In the genomic region with DNA sequence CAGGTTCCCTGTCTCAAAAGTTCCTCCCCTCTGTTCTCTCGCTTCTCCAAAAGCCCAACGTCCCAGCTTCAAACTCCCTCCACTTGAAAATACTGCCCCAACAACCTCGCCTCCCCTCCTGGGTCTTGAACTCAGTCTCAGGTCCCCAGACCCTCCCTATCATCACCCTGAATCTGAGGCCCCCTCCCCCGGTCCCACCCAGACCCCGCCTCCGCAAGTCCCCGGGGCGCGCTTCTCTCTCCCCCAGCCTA, we compare ENCODE assay signal across 8 cellular contexts. TPM values are rescaled to one million over a fixed set of nuclear protein-coding genes. Genes with fewer than 3 reads are reported as not detected.
A peak's percentile ranks its signal among the peaks of the same experiment; 100 is the strongest.
DNase-seq lines count a peak whose midpoint lies in the region; ATAC-seq and TF ChIP-seq lines count a peak whose summit lies in the region.

No MANE protein-coding gene starts in this region.

- H3K4me3 Mint-ChIP-seq in CD8-positive, alpha-beta T cell: peak overlapping the region; percentile 99
- H3K4me3 Mint-ChIP-seq in activated CD4-positive, alpha-beta memory T cell treated with anti-CD3 and anti-CD28 coated beads, Interleukin-2, amount 10 ng/mL, durations not matched to agents 7 days and 5 days: peak overlapping the region; percentile 99

- intact Hi-C loops in CD8-positive, alpha-beta T cell (cut with DNase I, micrococcal nuclease): loop anchor here (1.0 to 5.0 kb wide), 20 partner anchors 11 to 1102 kb away; a partner anchor contains a TSS
- intact Hi-C loops in heart right ventricle (cut with DNase I) (loop anchor here in 7 of 10 donors (1.0 to 10.0 kb wide), 9 partner anchors 10 to 99 kb away; a partner anchor contains a TSS), gastrocnemius medialis (cut with DNase I; ENCODE audit: low total_unique reads) (loop anchor here (1.0 to 10.0 kb wide), 5 partner anchors 11 to 271 kb away; a partner anchor contains a TSS)

- in situ Hi-C loops in gastrocnemius medialis (cut with MboI; ENCODE audit: low sequenced_read_pairs in 4 of 4): no loop called here

- no peaks in the 10 kb centered on the region for H3K27me3 ChIP-seq in CD8-positive, alpha-beta T cell (ENCODE audit: insufficient read depth, low read length)
- H3K27me3 ChIP-seq in heart right ventricle: no peaks in the 10 kb centered on the region
- no peaks in the 10 kb centered on the region for H3K27me3 ChIP-seq in gastrocnemius medialis

- H3K4me3 ChIP-seq in CD8-positive, alpha-beta T cell (ENCODE audit: low read depth, low read length): peak overlapping the region; percentile 82
- H3K4me3 ChIP-seq in heart right ventricle (peak overlapping the region; percentile 70 to 96 (median 85)), gastrocnemius medialis (peak overlapping the region; percentile 77 to 98 (median 92))

- H3K27ac ChIP-seq in CD8-positive, alpha-beta T cell (ENCODE audit: low read depth, low read length): peak overlapping the region; percentile 74
- peak overlapping the region; percentile 80 to 100 (median 97) for H3K27ac ChIP-seq in heart right ventricle
- H3K27ac ChIP-seq in gastrocnemius medialis: peak overlapping the region; percentile 96 to 99 (median 99)

- no peak for TF ChIP-seq POLR2A in gastrocnemius medialis (IDR thresholded peaks at IDR 0.05)

- TF ChIP-seq CTCF in CD8-positive, alpha-beta T cell (IDR thresholded peaks at IDR 0.05): no peak
- TF ChIP-seq CTCF in heart right ventricle (IDR thresholded peaks at IDR 0.05) (no peak), gastrocnemius medialis (IDR thresholded peaks at IDR 0.05 in 4 of 5, conservative IDR thresholded peaks at IDR 0.05 in 1 of 5) (no peak)

- no peaks in the 10 kb centered on the region for H3K27me3 Mint-ChIP-seq in CD8-positive, alpha-beta T cell (ENCODE audit: low read depth)
- no peaks in the 10 kb centered on the region for H3K27me3 Mint-ChIP-seq in activated CD4-positive, alpha-beta memory T cell treated with anti-CD3 and anti-CD28 coated beads, Interleukin-2, amount 10 ng/mL, durations not matched to agents 7 days and 5 days

- peaks cover 15% of the 10 kb centered on the region for H3K4me1 ChIP-seq in CD8-positive, alpha-beta T cell (ENCODE audit: insufficient read depth, low read length)
- H3K4me1 ChIP-seq in heart right ventricle (peaks cover 10 to 41% (median 27%) of the 10 kb centered on the region in 9 donors), gastrocnemius medialis (peaks cover 15 to 24% of the 10 kb centered on the region in 2 donors)

- peaks cover 10% of the 10 kb centered on the region for H3K36me3 ChIP-seq in CD8-positive, alpha-beta T cell (ENCODE audit: insufficient read depth, low read length)
- H3K36me3 ChIP-seq in heart right ventricle: peaks cover 0 to 51% (median 34%) of the 10 kb centered on the region in 9 donors
- peaks cover 0 to 29% of the 10 kb centered on the region in 2 donors for H3K36me3 ChIP-seq in gastrocnemius medialis

- ATAC-seq in CD8-positive, alpha-beta T cell: peak; percentile 9
- ATAC-seq in HG02943 (IDR thresholded peaks at IDR 0.05; ENCODE audit: low read depth, unreplicated experiment) (peak; percentile 0), heart right ventricle (peak in 7 of 8 donors; percentile 1 to 18 (median 2)), gastrocnemius medialis (peak; percentile 5 to 17), HG02759 (IDR thresholded peaks at IDR 0.05; ENCODE audit: unreplicated experiment) (no peak)

- CTCF ChIA-PET in CD8-positive, alpha-beta T cell (lab: Charles Lee): interaction anchor here (1.6 to 4.4 kb wide), 3 partner anchors 17 to 23 kb away, joined by 6 to 26 read pairs (median 12); a partner anchor contains a TSS
- CTCF ChIA-PET in activated CD4-positive, alpha-beta memory T cell treated with anti-CD3 and anti-CD28 coated beads, Interleukin-2, amount 10 ng/mL, durations not matched to agents 7 days and 5 days (lab: Charles Lee): interaction anchor here (0.8 to 4.7 kb wide), 4 partner anchors 18 to 127 kb away, joined by 3 to 30 read pairs (median 14); a partner anchor contains a TSS

- POLR2A ChIA-PET in CD8-positive, alpha-beta T cell (lab: Charles Lee): interaction anchor here (1.5 to 3.3 kb wide), 5 partner anchors 10 to 334 kb away, joined by 3 to 31 read pairs (median 12); a partner anchor contains a TSS
- POLR2A ChIA-PET in activated CD4-positive, alpha-beta memory T cell treated with anti-CD3 and anti-CD28 coated beads, Interleukin-2, amount 10 ng/mL, durations not matched to agents 7 days and 5 days (lab: Charles Lee): interaction anchor here (1.3 to 4.0 kb wide), 10 partner anchors 10 to 161 kb away, joined by 3 to 26 read pairs (median 10); a partner anchor contains a TSS

- DNase-seq in CD8-positive, alpha-beta T cell: no peak
- no peak for DNase-seq in activated CD4-positive, alpha-beta memory T cell treated with anti-CD3 and anti-CD28 coated beads, Interleukin-2, amount 10 ng/mL, durations not matched to agents 7 days and 5 days
- DNase-seq in heart right ventricle: no peak
- DNase-seq in gastrocnemius medialis: no peak
- DNase-seq in HuH-7.5 (ENCODE audit: low spot score): no peak
- no peak for DNase-seq in dedifferentiated amniotic fluid mesenchymal stem cell (ENCODE audit: extremely low spot score)

- H3K36me3 Mint-ChIP-seq in CD8-positive, alpha-beta T cell: peaks cover 37% of the 10 kb centered on the region
- H3K36me3 Mint-ChIP-seq in activated CD4-positive, alpha-beta memory T cell treated with anti-CD3 and anti-CD28 coated beads, Interleukin-2, amount 10 ng/mL, durations not matched to agents 7 days and 5 days (ENCODE audit: low read depth): peaks cover 26% of the 10 kb centered on the region

- peak overlapping the region; percentile 96 for H3K27ac Mint-ChIP-seq in CD8-positive, alpha-beta T cell
- H3K27ac Mint-ChIP-seq in activated CD4-positive, alpha-beta memory T cell treated with anti-CD3 and anti-CD28 coated beads, Interleukin-2, amount 10 ng/mL, durations not matched to agents 7 days and 5 days: peak overlapping the region; percentile 97

- peaks cover 24% of the 10 kb centered on the region for H3K4me1 Mint-ChIP-seq in CD8-positive, alpha-beta T cell (ENCODE audit: low read depth)
- H3K4me1 Mint-ChIP-seq in activated CD4-positive, alpha-beta memory T cell treated with anti-CD3 and anti-CD28 coated beads, Interleukin-2, amount 10 ng/mL, durations not matched to agents 7 days and 5 days: peaks cover 21% of the 10 kb centered on the region

- H3K9me3 Mint-ChIP-seq in CD8-positive, alpha-beta T cell: no peaks in the 10 kb centered on the region
- no peaks in the 10 kb centered on the region for H3K9me3 Mint-ChIP-seq in activated CD4-positive, alpha-beta memory T cell treated with anti-CD3 and anti-CD28 coated beads, Interleukin-2, amount 10 ng/mL, durations not matched to agents 7 days and 5 days

- 0% methylated on average over 9 of the region's 9 CpGs for WGBS in heart right ventricle, 2 donors

- no peaks in the 10 kb centered on the region for H3K9me3 ChIP-seq in CD8-positive, alpha-beta T cell (ENCODE audit: low read length)
- no peaks in the 10 kb centered on the region for H3K9me3 ChIP-seq in heart right ventricle
- no peaks in the 10 kb centered on the region for H3K9me3 ChIP-seq in gastrocnemius medialis

RNA-seq across cellular contexts. Expression of a gene that starts 0.3 kb away (rescaled TPM):
- total RNA-seq in CD8-positive, alpha-beta T cell: 10 to 100 TPM; 27.9 to 33.4 TPM
- total RNA-seq in activated CD4-positive, alpha-beta memory T cell treated with anti-CD3 and anti-CD28 coated beads, Interleukin-2, amount 10 ng/mL, durations not matched to agents 7 days and 5 days: 10 to 100 TPM; 18.0 to 20.3 TPM
- total RNA-seq in heart right ventricle: 10 to 100 TPM; 19.4 to 37.5 (median 27.4) TPM
- 10 to 100 TPM; 35.3 to 35.6 TPM for polyA plus RNA-seq in heart right ventricle
- total RNA-seq in gastrocnemius medialis: 10 to 100 TPM; 12.7 to 24.4 (median 18.1) TPM

RNA-seq across cellular contexts. Expression of a gene that starts 18.1 kb away (rescaled TPM):
- 10 to 100 TPM; 36.7 to 38.7 TPM for total RNA-seq in CD8-positive, alpha-beta T cell
- 10 to 100 TPM; 10.6 to 10.7 TPM for total RNA-seq in activated CD4-positive, alpha-beta memory T cell treated with anti-CD3 and anti-CD28 coated beads, Interleukin-2, amount 10 ng/mL, durations not matched to agents 7 days and 5 days
- total RNA-seq in heart right ventricle (10 to 100 TPM in 3 of 10 donors, 1 to 10 TPM in 7; 6.3 to 16.8 (median 8.4) TPM), gastrocnemius medialis (10 to 100 TPM; 15.3 to 18.3 (median 16.0) TPM)
- polyA plus RNA-seq in heart right ventricle: 10 to 100 TPM; 13.4 to 35.8 TPM

RNA-seq across cellular contexts. Expression of a gene that starts 21.7 kb away (rescaled TPM):
- total RNA-seq in CD8-positive, alpha-beta T cell: 1 to 10 TPM; 5.1 to 6.4 TPM
- total RNA-seq in activated CD4-positive, alpha-beta memory T cell treated with anti-CD3 and anti-CD28 coated beads, Interleukin-2, amount 10 ng/mL, durations not matched to agents 7 days and 5 days: 10 to 100 TPM; 20.1 to 20.5 TPM
- total RNA-seq in heart right ventricle (100 to 1,000 TPM in 3 of 10 donors, 10 to 100 TPM in 7; 70.9 to 144 (median 91.4) TPM), gastrocnemius medialis (100 to 1,000 TPM; 254 to 679 (median 280) TPM)
- polyA plus RNA-seq in heart right ventricle: 100 to 1,000 TPM in 1 of 2 donors, 10 to 100 TPM in 1; 95.8 to 213 TPM

RNA-seq across cellular contexts. Expression of a gene that starts 22.9 kb away (rescaled TPM):
- 1 to 10 TPM in 1 of 2 experiments, under 1 TPM in 1; 0.75 to 1.3 TPM for total RNA-seq in CD8-positive, alpha-beta T cell
- total RNA-seq in activated CD4-positive, alpha-beta memory T cell treated with anti-CD3 and anti-CD28 coated beads, Interleukin-2, amount 10 ng/mL, durations not matched to agents 7 days and 5 days: 1 to 10 TPM in 1 of 2 experiments, under 1 TPM in 1; 0.60 to 1.3 TPM
- total RNA-seq in heart right ventricle (1 to 10 TPM; 3.0 to 6.6 (median 4.9) TPM), gastrocnemius medialis (1 to 10 TPM in 3 of 4 donors, under 1 TPM in 1; 0.86 to 5.9 (median 2.4) TPM)
- 10 to 100 TPM in 1 of 2 donors, 1 to 10 TPM in 1; 3.2 to 13.8 TPM for polyA plus RNA-seq in heart right ventricle

RNA-seq across cellular contexts. Expression of a gene that starts 30.7 kb away (rescaled TPM):
- total RNA-seq in CD8-positive, alpha-beta T cell: 1 to 10 TPM; 1.1 to 1.4 TPM
- 1 to 10 TPM; 1.1 to 1.5 TPM for total RNA-seq in activated CD4-positive, alpha-beta memory T cell treated with anti-CD3 and anti-CD28 coated beads, Interleukin-2, amount 10 ng/mL, durations not matched to agents 7 days and 5 days
- 1 to 10 TPM; 1.7 to 3.8 (median 2.7) TPM for total RNA-seq in heart right ventricle
- polyA plus RNA-seq in heart right ventricle: 1 to 10 TPM; 2.4 to 2.7 TPM
- 1 to 10 TPM; 2.4 to 4.2 (median 3.2) TPM for total RNA-seq in gastrocnemius medialis
